Comparison of ENCODE assay signal across 30 cellular contexts in genomic region chr19:38959618-38960017, GRCh38. TPM values are rescaled to one million over a fixed set of nuclear protein-coding genes. Genes with fewer than 3 reads are reported as not detected.
"Had no signal": no experiment of that assay in that cellular context is flagged by ENCODE, and none has a peak within 500 bp of the region (broad histone marks: within the 10 kb centered on the region; RNA-seq: fewer than 3 reads in every experiment).

No MANE protein-coding gene starts in this region.

- FAIRE-seq: pancreas, small intestine, urothelium cell line had no signal

- ATAC-seq: naive thymus-derived CD4-positive, alpha-beta T cell; natural killer cell; pancreas; right cardiac atrium; stimulated activated effector memory CD8-positive, alpha-beta T cell treated with anti-CD3 and anti-CD28 coated beads, Interleukin-12 subunit alpha, Interleukin-12 subunit beta, amount 100 ng/mL, for 72 hours; stimulated activated naive B cell treated with anti-CD40 and anti-IgM and Interleukin-4, amounts not matched to agents 10 μg/mL and 1 μg/mL and 100 μg/mL, for 72 hours had no signal

- H3K4me1 ChIP-seq: neural progenitor cell, pancreas, prostate gland, right lobe of liver, vagina had no signal

- H3K4me2 ChIP-seq: neural progenitor cell had no signal

- H3K36me3 ChIP-seq: neural progenitor cell, pancreas, prostate gland, right lobe of liver, thoracic aorta, thyroid gland, upper lobe of left lung, vagina had no signal

- H3K4me3 Mint-ChIP-seq: naive thymus-derived CD4-positive, alpha-beta T cell; natural killer cell; nephron; neural progenitor cell; stimulated activated effector memory CD8-positive, alpha-beta T cell treated with anti-CD3 and anti-CD28 coated beads, Interleukin-12 subunit alpha, Interleukin-12 subunit beta, amount 100 ng/mL, for 72 hours; stimulated activated naive B cell treated with anti-CD40 and anti-IgM and Interleukin-4, amounts not matched to agents 10 μg/mL and 1 μg/mL and 100 μg/mL, for 72 hours; stimulated activated naive CD8-positive, alpha-beta T cell treated with anti-CD3 and anti-CD28 coated beads, Interleukin-15, Interleukin-2, amounts not matched to agents 100 ng/mL and 50 ng/mL, for 24 hours had no signal

- H3K27ac ChIP-seq: neural progenitor cell, pancreas, prostate gland, right lobe of liver, sigmoid colon, stomach, thoracic aorta, thyroid gland, tibial nerve, upper lobe of left lung, vagina had no signal

- H3K4me3 ChIP-seq: neural progenitor cell, pancreas, prostate gland, right lobe of liver, sigmoid colon, stomach, thoracic aorta, thyroid gland, tibial nerve, upper lobe of left lung, vagina had no signal

- H3K9ac ChIP-seq: neural progenitor cell had no signal

- DNase-seq: naive thymus-derived CD4-positive, alpha-beta T cell; natural killer cell; occipital lobe; pancreas; right cardiac atrium; right lobe of liver; sigmoid colon; small intestine; stimulated activated CD4-positive, alpha-beta T cell treated with anti-CD3 and anti-CD28 coated beads, Interleukin-15, amount 100 ng/mL, for 24 hours; stimulated activated CD4-positive, alpha-beta T cell treated with anti-CD3 and anti-CD28 coated beads, Interleukin-2, amount 100 ng/mL, for 24 hours; stimulated activated CD4-positive, alpha-beta T cell treated with anti-CD3 and anti-CD28 coated beads, Interleukin-2, amount 100 ng/mL, for 48 hours; stimulated activated CD4-positive, alpha-beta T cell treated with anti-CD3 and anti-CD28 coated beads, Interleukin-4, amount 100 ng/mL, for 24 hours; stimulated activated naive B cell treated with anti-CD40 and anti-IgM and Interleukin-4, amounts not matched to agents 10 μg/mL and 1 μg/mL and 100 μg/mL, for 72 hours; stimulated activated naive CD4-positive, alpha-beta T cell treated with Interleukin-2 at 50 U/mL for 16 hours; stomach; thyroid gland; trophoblast cell; upper lobe of left lung had no signal

- H3K9me3 Mint-ChIP-seq: naive thymus-derived CD4-positive, alpha-beta T cell; natural killer cell; nephron; neural progenitor cell; stimulated activated effector memory CD8-positive, alpha-beta T cell treated with anti-CD3 and anti-CD28 coated beads, Interleukin-12 subunit alpha, Interleukin-12 subunit beta, amount 100 ng/mL, for 72 hours; stimulated activated naive B cell treated with anti-CD40 and anti-IgM and Interleukin-4, amounts not matched to agents 10 μg/mL and 1 μg/mL and 100 μg/mL, for 72 hours; stimulated activated naive CD8-positive, alpha-beta T cell treated with anti-CD3 and anti-CD28 coated beads, Interleukin-15, Interleukin-2, amounts not matched to agents 100 ng/mL and 50 ng/mL, for 24 hours had no signal

- H3K9me3 ChIP-seq: pancreas, prostate gland, right lobe of liver, sigmoid colon, stomach, thoracic aorta, thyroid gland, tibial nerve, upper lobe of left lung, vagina had no signal

- H3K27ac Mint-ChIP-seq: naive thymus-derived CD4-positive, alpha-beta T cell; natural killer cell; nephron; neural progenitor cell; stimulated activated effector memory CD8-positive, alpha-beta T cell treated with anti-CD3 and anti-CD28 coated beads, Interleukin-12 subunit alpha, Interleukin-12 subunit beta, amount 100 ng/mL, for 72 hours; stimulated activated naive B cell treated with anti-CD40 and anti-IgM and Interleukin-4, amounts not matched to agents 10 μg/mL and 1 μg/mL and 100 μg/mL, for 72 hours; stimulated activated naive CD8-positive, alpha-beta T cell treated with anti-CD3 and anti-CD28 coated beads, Interleukin-15, Interleukin-2, amounts not matched to agents 100 ng/mL and 50 ng/mL, for 24 hours had no signal

- H3K27me3 ChIP-seq: neural progenitor cell, pancreas, right lobe of liver, sigmoid colon, stomach, thyroid gland, tibial nerve, upper lobe of left lung, vagina had no signal

- H2AFZ ChIP-seq: neural progenitor cell had no signal

- H3K36me3 Mint-ChIP-seq: naive thymus-derived CD4-positive, alpha-beta T cell; natural killer cell; stimulated activated effector memory CD8-positive, alpha-beta T cell treated with anti-CD3 and anti-CD28 coated beads, Interleukin-12 subunit alpha, Interleukin-12 subunit beta, amount 100 ng/mL, for 72 hours; stimulated activated naive B cell treated with anti-CD40 and anti-IgM and Interleukin-4, amounts not matched to agents 10 μg/mL and 1 μg/mL and 100 μg/mL, for 72 hours had no signal

RNA-seq across cellular contexts. Expression of gene FBXO17, which starts 15.9 kb away (rescaled TPM):
- total RNA-seq: naive thymus-derived CD4-positive, alpha-beta T cell; natural killer cell had no signal
- polyA plus RNA-seq: naive thymus-derived CD4-positive, alpha-beta T cell; neural cell had no signal

RNA-seq across cellular contexts. Expression of gene CCER2, which starts 47.6 kb away (rescaled TPM):
- total RNA-seq: osteoblast, pulmonary artery endothelial cell, thoracic aorta, tibial nerve, vagina had no signal
- polyA plus RNA-seq: naive thymus-derived CD4-positive, alpha-beta T cell had no signal
